ENCODE assay signal across 17 cellular contexts in the genomic region with DNA sequence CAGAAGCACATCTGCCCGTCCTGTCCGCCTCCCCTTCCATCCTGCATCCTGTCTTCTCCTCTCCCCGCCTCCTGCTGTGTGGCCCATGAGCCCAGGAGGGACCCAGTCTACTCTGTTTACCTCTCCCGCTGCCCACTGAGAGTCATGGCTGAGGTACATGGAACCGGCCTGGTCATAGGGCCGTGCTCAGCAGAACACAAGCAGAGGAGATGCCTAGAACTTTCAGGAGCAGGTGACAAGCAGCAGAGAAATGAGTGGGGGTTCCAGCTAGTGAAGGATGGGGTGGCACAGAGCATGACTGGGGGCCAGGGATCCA.
"Had no signal": no experiment of that assay in that cellular context is flagged by ENCODE, and none has a peak within 500 bp of the region (broad histone marks: within the 10 kb centered on the region; RNA-seq: fewer than 3 reads in every experiment).

No MANE protein-coding gene starts in this region.

- H3K27ac ChIP-seq: brain microvascular endothelial cell, gastroesophageal sphincter, psoas muscle had no signal

- H3K27ac Mint-ChIP-seq: activated CD4-positive, alpha-beta T cell treated with anti-CD3 and anti-CD28 coated beads, Interleukin-2, amount 10 ng/mL, durations not matched to agents 7 days and 5 days; activated naive CD8-positive, alpha-beta T cell treated with anti-CD3 and anti-CD28 coated beads for 36 hours; activated T-helper 1 cell treated with anti-CD3 and anti-CD28 coated beads, Interleukin-12 subunit alpha, Interleukin-12 subunit beta, Interleukin-2, Interleukin-4 antibody, amounts not matched to agents 30 ng/mL and 10 ng/mL and 1 ng/mL, durations not matched to agents 14 hours and 24 hours and 36 hours had no signal

- H3K27me3 Mint-ChIP-seq: activated CD4-positive, alpha-beta T cell treated with anti-CD3 and anti-CD28 coated beads, Interleukin-2, amount 10 ng/mL, durations not matched to agents 7 days and 5 days; activated naive CD8-positive, alpha-beta T cell treated with anti-CD3 and anti-CD28 coated beads for 36 hours; stimulated activated naive CD8-positive, alpha-beta T cell treated with anti-CD3 and anti-CD28 coated beads, Interleukin-15, amount 100 ng/mL, for 72 hours had no signal

- DNase-seq: activated CD4-positive, alpha-beta T cell treated with anti-CD3 and anti-CD28 coated beads, Interleukin-2, amount 10 ng/mL, durations not matched to agents 7 days and 5 days; activated CD4-positive, CD25-positive, alpha-beta regulatory T cell; activated CD8-positive, alpha-beta memory T cell treated with anti-CD3 and anti-CD28 coated beads for 24 hours; activated naive CD8-positive, alpha-beta T cell treated with anti-CD3 and anti-CD28 coated beads for 36 hours; brain microvascular endothelial cell; cerebellar nuclear complex; dermis blood vessel endothelial cell; left colon; naive thymus-derived CD4-positive, alpha-beta T cell; psoas muscle; stimulated activated CD4-positive, alpha-beta T cell treated with anti-CD3 and anti-CD28 coated beads, Interleukin-1b, Interleukin-23, amount 100 ng/mL, for 48 hours; stimulated activated naive CD8-positive, alpha-beta T cell treated with anti-CD3 and anti-CD28 coated beads, Interleukin-15, amount 100 ng/mL, for 72 hours; SW 1271 had no signal

- H3K4me3 ChIP-seq: gastroesophageal sphincter, heart right ventricle, lung, psoas muscle had no signal

- H3K4me3 Mint-ChIP-seq: activated CD4-positive, alpha-beta T cell treated with anti-CD3 and anti-CD28 coated beads, Interleukin-2, amount 10 ng/mL, durations not matched to agents 7 days and 5 days; activated naive CD8-positive, alpha-beta T cell treated with anti-CD3 and anti-CD28 coated beads for 36 hours; activated T-helper 1 cell treated with anti-CD3 and anti-CD28 coated beads, Interleukin-12 subunit alpha, Interleukin-12 subunit beta, Interleukin-2, Interleukin-4 antibody, amounts not matched to agents 30 ng/mL and 10 ng/mL and 1 ng/mL, durations not matched to agents 14 hours and 24 hours and 36 hours; naive thymus-derived CD4-positive, alpha-beta T cell; stimulated activated naive CD8-positive, alpha-beta T cell treated with anti-CD3 and anti-CD28 coated beads, Interleukin-15, amount 100 ng/mL, for 72 hours had no signal

- H3K9me3 Mint-ChIP-seq: activated CD4-positive, alpha-beta T cell treated with anti-CD3 and anti-CD28 coated beads, Interleukin-2, amount 10 ng/mL, durations not matched to agents 7 days and 5 days; activated T-helper 1 cell treated with anti-CD3 and anti-CD28 coated beads, Interleukin-12 subunit alpha, Interleukin-12 subunit beta, Interleukin-2, Interleukin-4 antibody, amounts not matched to agents 30 ng/mL and 10 ng/mL and 1 ng/mL, durations not matched to agents 14 hours and 24 hours and 36 hours had no signal

- ATAC-seq: gastroesophageal sphincter; naive thymus-derived CD4-positive, alpha-beta T cell; stimulated activated naive CD8-positive, alpha-beta T cell treated with anti-CD3 and anti-CD28 coated beads, Interleukin-15, amount 100 ng/mL, for 72 hours had no signal

- H3K4me1 Mint-ChIP-seq: activated CD4-positive, alpha-beta T cell treated with anti-CD3 and anti-CD28 coated beads, Interleukin-2, amount 10 ng/mL, durations not matched to agents 7 days and 5 days; activated naive CD8-positive, alpha-beta T cell treated with anti-CD3 and anti-CD28 coated beads for 36 hours; naive thymus-derived CD4-positive, alpha-beta T cell; stimulated activated naive CD8-positive, alpha-beta T cell treated with anti-CD3 and anti-CD28 coated beads, Interleukin-15, amount 100 ng/mL, for 72 hours had no signal

- H3K9me3 ChIP-seq: gastroesophageal sphincter, psoas muscle had no signal

- H3K27me3 ChIP-seq: brain microvascular endothelial cell, gastroesophageal sphincter, heart right ventricle had no signal
